10 cellular contexts compared by ENCODE assay signal in the genomic region with DNA sequence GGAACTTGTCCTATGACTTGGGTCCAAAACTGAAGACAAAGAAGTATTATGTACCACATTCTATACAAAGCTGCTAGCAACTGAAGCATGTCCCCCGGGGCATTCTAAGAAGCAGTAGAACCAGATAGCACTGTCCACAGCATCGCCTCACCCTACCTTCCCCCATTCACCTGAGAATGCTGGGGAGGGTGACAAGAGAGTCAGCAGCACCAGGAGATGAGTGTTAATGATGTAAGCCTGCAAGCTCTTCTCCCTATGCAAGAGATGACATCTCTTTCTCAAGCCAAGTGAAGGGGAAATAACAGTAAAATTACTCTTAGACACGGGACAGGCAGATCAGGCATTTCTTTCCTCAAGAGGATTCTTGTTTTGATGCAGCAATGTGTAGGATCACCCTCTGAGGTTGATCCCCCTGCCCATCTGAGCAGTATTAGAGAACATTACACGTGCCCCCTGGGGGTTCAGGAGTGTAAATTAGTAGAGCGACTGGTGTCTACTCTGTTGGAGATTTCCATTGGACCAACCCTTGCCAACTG. TPM values are rescaled to one million over a fixed set of nuclear protein-coding genes. Genes with fewer than 3 reads are reported as not detected.
DNase-seq lines count a peak whose midpoint lies in the region; ATAC-seq, FAIRE-seq and TF ChIP-seq lines count a peak whose summit lies in the region.
"Had no signal": no experiment of that assay in that cellular context is flagged by ENCODE, and none has a peak within 500 bp of the region (broad histone marks: within the 10 kb centered on the region; RNA-seq: fewer than 3 reads in every experiment).

No MANE protein-coding gene starts in this region.

- TF ChIP-seq CTCF in foreskin fibroblast (IDR thresholded peaks at IDR 0.05; ENCODE audit: low read depth, low read length): no peak

- DNase-seq in kidney glomerular epithelial cell (lab: John Stamatoyannopoulos, UW) (peak; percentile 40), frontal cortex (ENCODE audit: low spot score in 2 of 2) (no peak), hypothalamus (lab: John Stamatoyannopoulos, UW) (no peak), NCI-H2107 (lab: John Stamatoyannopoulos, UW) (no peak), foreskin fibroblast (no peak)
- DNase-seq: WERI-Rb-1 had no signal

- FAIRE-seq in frontal cortex (lab: Jason Lieb, UNC): no peak

- ATAC-seq in GM18508 (IDR thresholded peaks at IDR 0.05; ENCODE audit: insufficient read depth, unreplicated experiment) (peak; percentile 35), GM21576 (IDR thresholded peaks at IDR 0.05; ENCODE audit: unreplicated experiment) (peak; percentile 46), HG03378 (IDR thresholded peaks at IDR 0.05; ENCODE audit: unreplicated experiment) (peak; percentile 46)
- ATAC-seq: HCT116 had no signal

- H3K4me3 ChIP-seq in foreskin fibroblast (ENCODE audit: low read depth in 1 of 2, low read length in 2 of 2): no peak overlapping the region

RNA-seq across cellular contexts. Expression of gene TLR1, which starts 13.9 kb away (rescaled TPM):
- total RNA-seq in frontal cortex: 2.0 TPM

RNA-seq across cellular contexts. Expression of gene TLR10, which starts 35.7 kb away (rescaled TPM):
- total RNA-seq in frontal cortex: 1.6 TPM

RNA-seq across cellular contexts. Expression of gene TLR6, which starts 38.1 kb away (rescaled TPM):
- total RNA-seq in frontal cortex: 1.2 TPM

RNA-seq across cellular contexts. Expression of gene FAM114A1, which starts 49.1 kb away (rescaled TPM):
- total RNA-seq in frontal cortex: 9.4 TPM
